11 cellular contexts compared by ENCODE assay signal in the genomic region with DNA sequence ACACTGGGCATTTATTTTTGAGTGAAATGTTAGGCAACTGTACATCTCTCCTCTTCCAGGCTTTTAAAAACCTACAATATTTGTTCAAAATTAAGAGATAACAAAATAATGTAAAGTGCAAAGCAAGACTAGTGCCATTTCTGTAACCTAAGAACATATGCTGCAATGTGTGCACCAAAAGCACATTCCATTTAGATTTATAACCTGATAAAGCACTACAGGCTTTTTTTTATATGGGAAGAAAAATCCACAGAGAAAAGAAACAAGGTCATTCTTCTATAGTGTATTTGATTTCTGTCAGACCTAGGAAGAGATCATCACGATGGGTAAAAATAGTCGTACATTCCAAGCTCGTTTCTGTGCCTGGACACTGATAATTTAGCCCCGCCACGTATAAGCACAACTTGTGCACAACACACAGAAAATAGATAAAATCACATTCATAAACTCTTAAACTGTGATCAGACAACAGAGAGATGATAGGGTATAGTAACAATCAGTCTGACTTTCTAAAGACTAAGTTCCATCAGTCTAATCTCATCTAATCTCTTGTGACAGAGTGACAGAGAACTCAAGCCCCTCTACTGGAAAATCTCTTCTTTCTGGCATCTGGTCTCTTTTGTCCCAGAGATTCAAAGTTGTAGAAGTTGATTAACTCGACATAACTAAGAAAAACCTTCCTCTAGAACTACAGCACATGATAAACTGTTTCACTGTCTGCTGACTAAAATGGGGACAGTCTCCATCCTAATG. TPM values are rescaled to one million over a fixed set of nuclear protein-coding genes. Genes with fewer than 3 reads are reported as not detected.
DNase-seq lines count a peak whose midpoint lies in the region; ATAC-seq and TF ChIP-seq lines count a peak whose summit lies in the region.
"Had no signal": no experiment of that assay in that cellular context is flagged by ENCODE, and none has a peak within 500 bp of the region (broad histone marks: within the 10 kb centered on the region; RNA-seq: fewer than 3 reads in every experiment).

No MANE protein-coding gene starts in this region.

- no peak overlapping the region for H2BK120ac ChIP-seq in mesenchymal stem cell (ENCODE audit: low read depth, low read length)

- H3K27me3 Mint-ChIP-seq in brain, result peaks cover 53% of the 10 kb centered on the region

- H3K79me1 ChIP-seq in mesenchymal stem cell (replicated peaks; ENCODE audit: low read length, poor library complexity, severe bottlenecking), result peaks cover 3% of the 10 kb centered on the region

- no peak overlapping the region for H2AFZ ChIP-seq in mesenchymal stem cell (ENCODE audit: low read depth, low read length)

- H3K4me1 ChIP-seq in heart right ventricle, result peaks cover 10 to 93% (median 70%) of the 10 kb centered on the region in 9 donors
- peaks cover 5% of the 10 kb centered on the region for H3K4me1 ChIP-seq in mesenchymal stem cell (ENCODE audit: control insufficient read depth, insufficient read depth, low read depth, low read length)
- peaks cover 30 to 82% (median 60%) of the 10 kb centered on the region in 4 donors for H3K4me1 ChIP-seq in transverse colon
- H3K4me1 ChIP-seq in body of pancreas, result peaks cover 64% of the 10 kb centered on the region

- intact Hi-C loops in heart right ventricle (cut with DNase I), result no loop called here
- intact Hi-C loops in left cardiac atrium (cut with DNase I), result no loop called here
- intact Hi-C loops in transverse colon (cut with DNase I; ENCODE audit: low total_unique reads), result no loop called here
- intact Hi-C loops in body of pancreas (cut with DNase I), result no loop called here

- H3K9me3 Mint-ChIP-seq in brain, result no peaks in the 10 kb centered on the region

- H3K23ac ChIP-seq in mesenchymal stem cell (ENCODE audit: low read length in 2 of 2), result no peak overlapping the region

- H3K4ac ChIP-seq in mesenchymal stem cell (ENCODE audit: low read depth in 1 of 2, low read length in 2 of 2), result no peak overlapping the region

- H3K36me3 Mint-ChIP-seq in brain, result peaks cover 34% of the 10 kb centered on the region

- H2BK12ac ChIP-seq in mesenchymal stem cell (ENCODE audit: low read length in 2 of 2), result peak overlapping the region in 1 of 2 experiments; percentile 77

- peak overlapping the region; percentile 61 for H3K9ac ChIP-seq in mesenchymal stem cell (ENCODE audit: low read length)

- no peak overlapping the region for H4K8ac ChIP-seq in mesenchymal stem cell (ENCODE audit: low read length)

- H3K14ac ChIP-seq in mesenchymal stem cell (ENCODE audit: low read length in 2 of 2), result no peak overlapping the region

- H2BK15ac ChIP-seq in mesenchymal stem cell (ENCODE audit: low read depth, poor library complexity, severe bottlenecking), result no peak overlapping the region

- peaks cover 74% of the 10 kb centered on the region for H3K4me1 Mint-ChIP-seq in brain

- TF ChIP-seq CTCF in heart right ventricle (IDR thresholded peaks at IDR 0.05), result no peak
- TF ChIP-seq CTCF in brain (conservative IDR thresholded peaks at IDR 0.05), result no peak
- TF ChIP-seq CTCF in transverse colon (IDR thresholded peaks at IDR 0.05), result no peak
- TF ChIP-seq CTCF in body of pancreas (IDR thresholded peaks at IDR 0.05), result no peak

- H3K9me3 ChIP-seq in heart right ventricle (no peaks in the 10 kb centered on the region), mesenchymal stem cell (ENCODE audit: control insufficient read depth, low read length) (no peaks in the 10 kb centered on the region), transverse colon (no peaks in the 10 kb centered on the region), body of pancreas (no peaks in the 10 kb centered on the region)

- TF ChIP-seq EP300 in transverse colon (IDR thresholded peaks at IDR 0.05; ENCODE audit: low read depth), result no peak

- DNase-seq in heart right ventricle, result no peak
- DNase-seq in left cardiac atrium, result no peak
- DNase-seq in mesenchymal stem cell, result peak; percentile 65
- no peak for DNase-seq in transverse colon
- DNase-seq in body of pancreas, result no peak
- no peak for DNase-seq in GM19238 (ENCODE audit: insufficient read length, low spot score)
- DNase-seq: activated effector memory CD4-positive, alpha-beta T cell treated with anti-CD3 and anti-CD28 coated beads, Interleukin-2, amount 50 U/mL, for 16 hours; cortex of kidney; RPMI8226 had no signal

- H3K27ac ChIP-seq in heart right ventricle (peak overlapping the region in 9 of 10 donors; percentile 56 to 93 (median 62)), mesenchymal stem cell (ENCODE audit: low read length, poor library complexity, severe bottlenecking) (peak overlapping the region; percentile 97), transverse colon (peak overlapping the region; percentile 69 to 89 (median 82)), body of pancreas (peak overlapping the region in 2 of 4 donors; percentile 19 to 63)

- H3K27me3 ChIP-seq in heart right ventricle (peaks cover 0 to 15% (median 0%) of the 10 kb centered on the region in 7 donors), mesenchymal stem cell (ENCODE audit: control insufficient read depth in 1 of 2, insufficient read depth in 1 of 2, low read length in 2 of 2) (no peaks in the 10 kb centered on the region), transverse colon (no peaks in the 10 kb centered on the region), body of pancreas (no peaks in the 10 kb centered on the region)

- H2AK5ac ChIP-seq in mesenchymal stem cell (ENCODE audit: low read length, severe bottlenecking), result peak overlapping the region; percentile 62

- peak overlapping the region in 3 of 5 experiments; percentile 16 to 68 (median 53) for H3K4me3 Mint-ChIP-seq in brain

- in situ Hi-C loops in transverse colon (cut with MboI; ENCODE audit: low pct_ligation_motif_present in 1 of 4, low pct_unique_long_range_greater_than_20kb in 1 of 4, low sequenced_read_pairs in 3 of 4), result no loop called here

- no peak for ATAC-seq in heart right ventricle
- ATAC-seq in left cardiac atrium, result no peak
- no peak for ATAC-seq in body of pancreas
- ATAC-seq in HG03378 (IDR thresholded peaks at IDR 0.05; ENCODE audit: unreplicated experiment), result no peak

- H2BK5ac ChIP-seq in mesenchymal stem cell (ENCODE audit: low read depth, low read length, poor library complexity, severe bottlenecking), result peak overlapping the region; percentile 68

- peak overlapping the region in 2 of 5 experiments; percentile 92 to 95 for H3K27ac Mint-ChIP-seq in brain

- H3K36me3 ChIP-seq in heart right ventricle (peaks cover 0 to 57% (median 5%) of the 10 kb centered on the region in 9 donors), mesenchymal stem cell (ENCODE audit: control insufficient read depth in 1 of 2, insufficient read depth in 2 of 2, low read depth in 1 of 2, low read length in 2 of 2) (peaks cover 26 to 81% of the 10 kb centered on the region in 2 experiments), transverse colon (no peaks in the 10 kb centered on the region), body of pancreas (replicated peaks in 1 of 2; ENCODE audit: insufficient read depth in 1 of 2, low read depth in 2 of 2) (no peaks in the 10 kb centered on the region)

- no peak overlapping the region for H3K18ac ChIP-seq in mesenchymal stem cell (ENCODE audit: low read depth in 1 of 2, low read length in 2 of 2)

- H3K4me3 ChIP-seq in heart right ventricle (no peak overlapping the region), mesenchymal stem cell (ENCODE audit: insufficient read depth in 1 of 2, low read depth in 1 of 2, low read length in 2 of 2) (no peak overlapping the region), transverse colon (no peak overlapping the region), body of pancreas (no peak overlapping the region)

- no peak overlapping the region for H4K91ac ChIP-seq in mesenchymal stem cell (ENCODE audit: low read length)

- no peak for TF ChIP-seq POLR2A in transverse colon (IDR thresholded peaks at IDR 0.05)
- no peak for TF ChIP-seq POLR2A in body of pancreas (IDR thresholded peaks at IDR 0.05)

- H3K4me2 ChIP-seq in mesenchymal stem cell (ENCODE audit: low read length, poor library complexity, severe bottlenecking), result no peak overlapping the region

- 41 to 42% methylated on average over 6 of the region's 6 CpGs for WGBS in heart right ventricle, 2 donors
- 13% methylated on average over 4 of the region's 6 CpGs for WGBS in mesenchymal stem cell
- WGBS in transverse colon (ENCODE audit: low coverage in 1 of 2), 2 donors, result 41 to 42% methylated on average over 6 of the region's 6 CpGs
- WGBS in body of pancreas, 2 donors, result 55 to 61% methylated on average over 6 of the region's 6 CpGs

RNA-seq across cellular contexts. Expression of gene LAMB1, which starts 6.7 kb away (rescaled TPM):
- total RNA-seq in heart right ventricle (10 to 100 TPM; 33.3 to 84.8 (median 52.7) TPM), left cardiac atrium (100 to 1,000 TPM; 109 to 123 TPM), transverse colon (100 to 1,000 TPM in 2 of 4 donors, 10 to 100 TPM in 2; 54.2 to 119 (median 90.3) TPM), body of pancreas (100 to 1,000 TPM in 1 of 2 donors, 10 to 100 TPM in 1; 91.6 to 130 TPM)
- polyA plus RNA-seq in heart right ventricle (100 to 1,000 TPM in 1 of 2 donors, 10 to 100 TPM in 1; 84.0 to 145 TPM), brain (ENCODE audit: insufficient read depth, low read depth, low replicate concordance) (11.2 TPM)
- polyA plus RNA-seq in mesenchymal stem cell (2013, experiment 1 of 2), result 509 TPM
- 467 TPM for polyA plus RNA-seq in mesenchymal stem cell (2013, experiment 2 of 2)
